ENCODE assay signal across 12 cellular contexts in genomic region chr18:23563377-23564043, GRCh38. TPM values are rescaled to one million over a fixed set of nuclear protein-coding genes. Genes with fewer than 3 reads are reported as not detected.
DNase-seq lines count a peak whose midpoint lies in the region; ATAC-seq and TF ChIP-seq lines count a peak whose summit lies in the region.
"Had no signal": no experiment of that assay in that cellular context is flagged by ENCODE, and none has a peak within 500 bp of the region (broad histone marks: within the 10 kb centered on the region; RNA-seq: fewer than 3 reads in every experiment).

No MANE protein-coding gene starts in this region.

- ATAC-seq in foreskin keratinocyte (peak; percentile 73), GM18511 (IDR thresholded peaks at IDR 0.05; ENCODE audit: unreplicated experiment) (no peak)
- ATAC-seq: mucosa of descending colon had no signal

- H3K4me3 ChIP-seq in ovary, result no peak overlapping the region
- H3K4me3 ChIP-seq: BLaER1, mucosa of descending colon, right atrium auricular region had no signal

- DNase-seq in A172 (ENCODE audit: low spot score) (peak; percentile 75), EL (peak; percentile 70), foreskin keratinocyte (peak in 1 of 2 donors; percentile 56), SHP77 treated with DMSO at 0.1 percent for 48 hours (lab: John Stamatoyannopoulos, UW) (no peak), DMS114 treated with DMSO at 0.1 percent for 48 hours (lab: John Stamatoyannopoulos, UW; ENCODE audit: unreplicated experiment) (no peak), ovary (no peak)
- DNase-seq in activated gamma-delta T cell treated with anti-CD3 and anti-CD28 coated beads, Interleukin-2, amount 50 U/mL, for 16 hours (ENCODE audit: low read depth), result peak; percentile 13
- DNase-seq: activated effector memory CD4-positive, alpha-beta T cell treated with Interleukin-2 at 50 U/mL for 16 hours; mucosa of descending colon had no signal

- no peak for TF ChIP-seq POLR2A in ovary (IDR thresholded peaks at IDR 0.05)

- H3K27me3 ChIP-seq in foreskin keratinocyte (no peaks in the 10 kb centered on the region), ovary (no peaks in the 10 kb centered on the region)
- H3K27me3 ChIP-seq: BLaER1, right atrium auricular region had no signal

- H3K4me1 ChIP-seq in foreskin keratinocyte, result peaks cover 4% of the 10 kb centered on the region
- H3K4me1 ChIP-seq in ovary (ENCODE audit: insufficient read depth), result no peaks in the 10 kb centered on the region
- H3K4me1 ChIP-seq: BLaER1, right atrium auricular region had no signal

- TF ChIP-seq EP300 in ovary (IDR thresholded peaks at IDR 0.05), result no peak

- H3K36me3 ChIP-seq in ovary, result no peaks in the 10 kb centered on the region

- H3K9me3 ChIP-seq in ovary, result no peaks in the 10 kb centered on the region
- H3K9me3 ChIP-seq: BLaER1, mucosa of descending colon, right atrium auricular region had no signal

- intact Hi-C loops in ovary (cut with DNase I), result no loop called here

- TF ChIP-seq CTCF in foreskin keratinocyte (conservative IDR thresholded peaks at IDR 0.05), result no peak
- no peak for TF ChIP-seq CTCF in ovary (IDR thresholded peaks at IDR 0.05)

- 92 to 98% (median 94%) methylated on average over 2 of the region's 2 CpGs for WGBS in ovary, 3 donors

- H3K27ac ChIP-seq in foreskin keratinocyte (peak overlapping the region; percentile 57), ovary (no peak overlapping the region)
- H3K27ac ChIP-seq: BLaER1, right atrium auricular region had no signal

RNA-seq across cellular contexts. Expression of gene NPC1, which starts 22.8 kb away (rescaled TPM):
- 58.5 and 128 TPM in 2 replicates for total RNA-seq in A172 (2014; rRNA removed; shearing (Covaris generic))
- 60.8 and 69.9 TPM in 2 replicates for total RNA-seq in foreskin keratinocyte
- 24.3 and 25.8 TPM in 2 replicates for polyA plus RNA-seq in foreskin keratinocyte
- 10 to 100 TPM; 21.8 to 54.5 (median 29.8) TPM for total RNA-seq in ovary
- 100 to 1,000 TPM in 1 of 2 donors, 10 to 100 TPM in 1; 26.4 to 100 TPM for polyA plus RNA-seq in ovary

Comparison
In these comparisons a context has a peak if more than half of its experiments do, and no peak if none do; other contexts are left out.
1. DNase-seq: peak in A172 (single experiment), EL (single experiment) and activated gamma-delta T cell treated with anti-CD3 and anti-CD28 coated beads, Interleukin-2, amount 50 U/mL, for 16 hours (single experiment); none in SHP77 treated with DMSO at 0.1 percent for 48 hours (single experiment), DMS114 treated with DMSO at 0.1 percent for 48 hours (single experiment) and ovary (0 of 5).